Comparison of ENCODE assay signal across 12 cellular contexts in genomic region chr2:20072436-20073158, GRCh38. TPM values are rescaled to one million over a fixed set of nuclear protein-coding genes. Genes with fewer than 3 reads are reported as not detected.
DNase-seq lines count a peak whose midpoint lies in the region; ATAC-seq, FAIRE-seq and TF ChIP-seq lines count a peak whose summit lies in the region.
"Had no signal": no experiment of that assay in that cellular context is flagged by ENCODE, and none has a peak within 500 bp of the region (broad histone marks: within the 10 kb centered on the region; RNA-seq: fewer than 3 reads in every experiment).

No MANE protein-coding gene starts in this region.

- peak overlapping the region; percentile 50 to 60 (median 51); a peak in 5 of 6 replicates for H3K4me3 ChIP-seq in HepG2 (replicated peaks in 1 of 3; ENCODE audit: insufficient read depth in 1 of 3, low read depth in 2 of 3, low read length in 3 of 3)
- no peak overlapping the region for H3K4me3 ChIP-seq in right lobe of liver
- peak overlapping the region; percentile 4 for H3K4me3 ChIP-seq in fibroblast of villous mesenchyme (ENCODE audit: low read depth, low read length)
- H3K4me3 ChIP-seq in pancreas, result no peak overlapping the region
- H3K4me3 ChIP-seq in aorta (ENCODE audit: low read length in 2 of 2), result no peak overlapping the region

- in situ Hi-C loops in HepG2 (cut with HindIII; ENCODE audit: extremely low pct_ligation_motif_present, low pct_unique_long_range_greater_than_20kb), result no loop called here

- DNase-seq in HepG2 (ENCODE audit: low spot score), result no peak
- no peak for DNase-seq in right lobe of liver
- DNase-seq in fibroblast of villous mesenchyme (ENCODE audit: low read depth), result peak; percentile 72
- DNase-seq in pancreas, result no peak
- no peak for DNase-seq in aorta
- DNase-seq in T1000 (lab: John Stamatoyannopoulos, UW), result no peak
- DNase-seq in activated T-cell treated with anti-CD3 and anti-CD28 coated beads for 4 hours, result no peak
- DNase-seq in RKO (ENCODE audit: low spot score), result no peak
- DNase-seq: activated CD4-positive, alpha-beta T cell treated with anti-CD3 and anti-CD28 coated beads, Interleukin-2, amount 50 U/mL, for 4 hours; AML-193; NCI-H2227 treated with DMSO at 0.1 percent for 48 hours; stimulated activated naive CD4-positive, alpha-beta T cell had no signal

- FAIRE-seq in HepG2 (lab: Jason Lieb, UNC), result no peak
- no peak for FAIRE-seq in pancreas (lab: Jason Lieb, UNC)

- H3K4me1 ChIP-seq in HepG2 (ENCODE audit: insufficient read depth, low read length) (peaks cover 67% of the 10 kb centered on the region), right lobe of liver (no peaks in the 10 kb centered on the region), pancreas (peaks cover 13 to 35% (median 23%) of the 10 kb centered on the region in 3 donors), aorta (ENCODE audit: control insufficient read depth in 1 of 2, insufficient read depth in 2 of 2, low read length in 2 of 2) (no peaks in the 10 kb centered on the region)

- no peaks in the 10 kb centered on the region for H3K79me2 ChIP-seq in HepG2 (ENCODE audit: insufficient read depth, low read length)

- ATAC-seq in HepG2 (peak; percentile 11; the same call in 2 of the 3 replicates), right lobe of liver (no peak), pancreas (peak in 1 of 4 donors; percentile 27), aorta (ENCODE audit: low FRiP score) (peak; percentile 43)

- intact Hi-C loops in HepG2 (cut with micrococcal nuclease; ENCODE audit: unreplicated experiment), result no loop called here
- intact Hi-C loops in right lobe of liver (cut with DNase I), result no loop called here
- intact Hi-C loops in pancreas (cut with DNase I), result no loop called here
- intact Hi-C loops in aorta (cut with DNase I), result no loop called here

- H3K27me3 ChIP-seq in HepG2 (ENCODE audit: control insufficient read depth in 1 of 2, insufficient read depth in 2 of 2, low read length in 2 of 2) (no peaks in the 10 kb centered on the region; a peak in 1 of 5 replicates), right lobe of liver (no peaks in the 10 kb centered on the region), pancreas (no peaks in the 10 kb centered on the region), aorta (ENCODE audit: control insufficient read depth in 1 of 2, insufficient read depth in 2 of 2, low read length in 1 of 2) (no peaks in the 10 kb centered on the region)

- CTCF ChIA-PET in HepG2 (lab: Yijun Ruan, JAX; ENCODE audit: low intra/inter-chr PET ratio, low total read pairs), result interaction anchor here (1.3 kb wide), 1 partner anchor 21 kb away, joined by 3 read pairs; no protein-coding TSS in a partner anchor

- H3K9ac ChIP-seq in HepG2 (ENCODE audit: insufficient read depth, low read depth, low read length), result peak overlapping the region; percentile 45

- TF ChIP-seq CTCF in HepG2 (CRISPR knock-in tag; IDR thresholded peaks at IDR 0.05), result no peak
- no peak for TF ChIP-seq CTCF in right lobe of liver (IDR thresholded peaks at IDR 0.05)
- TF ChIP-seq CTCF in fibroblast of villous mesenchyme (IDR thresholded peaks at IDR 0.05; ENCODE audit: insufficient read depth, low read depth, low read length), result no peak
- TF ChIP-seq CTCF in pancreas (IDR thresholded peaks at IDR 0.05), result no peak

- H3K9me3 ChIP-seq in HepG2 (ENCODE audit: low read length) (no peaks in the 10 kb centered on the region), right lobe of liver (no peaks in the 10 kb centered on the region), pancreas (no peaks in the 10 kb centered on the region), aorta (ENCODE audit: control insufficient read depth, low read length) (peaks cover under 1% of the 10 kb centered on the region)

- peak overlapping the region; percentile 87 for H3K4me2 ChIP-seq in HepG2 (ENCODE audit: low read depth, low read length)

- TF ChIP-seq RAD21 in HepG2 (CRISPR knock-in tag; IDR thresholded peaks at IDR 0.05), result no peak

- no TSS peak for BruUV-seq in HepG2 (replicated peaks; lab: Mats Ljungman, UMichigan)

- no peaks in the 10 kb centered on the region for H4K20me1 ChIP-seq in HepG2 (ENCODE audit: insufficient read depth, low read length)

- TF ChIP-seq POLR2A in HepG2 (IDR thresholded peaks at IDR 0.05; ENCODE audit: insufficient read depth in 1 of 2, low read depth in 2 of 2, low read length in 2 of 2) (no peak), right lobe of liver (IDR thresholded peaks at IDR 0.05) (no peak)

- 59% methylated on average over 7 of the region's 7 CpGs for WGBS in HepG2 (ENCODE audit: low lambda C conversion rate)
- WGBS in right lobe of liver (ENCODE audit: insufficient coverage, low coverage, low lambda C conversion rate, missing lambda C conversion rate), result 89% methylated on average over 7 of the region's 7 CpGs
- WGBS in pancreas, 2 donors, result 69 to 70% methylated on average over 7 of the region's 7 CpGs
- WGBS in aorta, 2 donors, result 77 to 80% methylated on average over 7 of the region's 7 CpGs

- H3K36me3 ChIP-seq in HepG2 (replicated peaks in 1 of 2; ENCODE audit: control insufficient read depth in 1 of 2, insufficient read depth in 2 of 2, low read length in 2 of 2) (no peaks in the 10 kb centered on the region), right lobe of liver (no peaks in the 10 kb centered on the region), pancreas (no peaks in the 10 kb centered on the region), aorta (ENCODE audit: control insufficient read depth in 1 of 2, insufficient read depth in 2 of 2, low read length in 1 of 2) (no peaks in the 10 kb centered on the region)

- peak overlapping the region; percentile 73 for H2AFZ ChIP-seq in HepG2 (ENCODE audit: low read length)

- TF ChIP-seq EP300 in HepG2 (IDR thresholded peaks at IDR 0.05; ENCODE audit: low read depth in 2 of 2, low read length in 2 of 2), result no peak
- no peak for TF ChIP-seq EP300 in HepG2 (CRISPR knock-in tag; IDR thresholded peaks at IDR 0.05; ENCODE audit: borderline replicate concordance)

- no peak overlapping the region for H3K27ac ChIP-seq in HepG2 (ENCODE audit: extremely low read length, insufficient read depth, low read length)
- no peak overlapping the region for H3K27ac ChIP-seq in right lobe of liver
- H3K27ac ChIP-seq in pancreas, result peak overlapping the region; percentile 13 to 78 (median 59)
- H3K27ac ChIP-seq in aorta (ENCODE audit: low read depth in 1 of 2, low read length in 2 of 2), result no peak overlapping the region

- POLR2A ChIA-PET in HepG2 (lab: Yijun Ruan, JAX), result interaction anchor here (6.4 kb wide), 1 partner anchor 21 kb away, joined by 45 read pairs; the partner anchor contains the start of gene LAPTM4A

TF ChIP-seq in HepG2, 621 proteins besides CTCF, POLR2A, EP300 and RAD21 (continues in another document):
- TF ChIP-seq KLF9 (CRISPR knock-in tag; IDR thresholded peaks at IDR 0.05; ENCODE audit: low read depth) (no peak), ZKSCAN5 (CRISPR knock-in tag; IDR thresholded peaks at IDR 0.05) (no peak), ZC3H13 (CRISPR knock-in tag; IDR thresholded peaks at IDR 0.05) (no peak), RXRA (CRISPR knock-in tag; IDR thresholded peaks at IDR 0.05) (no peak), ZNF264 (CRISPR knock-in tag; IDR thresholded peaks at IDR 0.05) (0 out of 2 replicates have a peak, but pooled peaks have one; percentile 6), ZMYM3 (CRISPR knock-in tag; IDR thresholded peaks at IDR 0.05) (peak; percentile 61; the same call in 1 of the 2 replicates), ATF7-NPFF (CRISPR knock-in tag; IDR thresholded peaks at IDR 0.05; ENCODE audit: low read depth) (no peak), RELA (CRISPR knock-in tag; IDR thresholded peaks at IDR 0.05) (no peak), RFXANK (CRISPR knock-in tag; IDR thresholded peaks at IDR 0.05) (no peak), TRIM24 (CRISPR knock-in tag; IDR thresholded peaks at IDR 0.05) (no peak), PTBP1 (IDR thresholded peaks at IDR 0.05; ENCODE audit: low read depth, low read length, poor library complexity, severe bottlenecking) (no peak), GTF3A (CRISPR knock-in tag; conservative IDR thresholded peaks at IDR 0.05) (no peak), MIXL1 (CRISPR knock-in tag; IDR thresholded peaks at IDR 0.05) (0 out of 2 replicates have a peak, but pooled peaks have one; percentile 3), ZMYM2 (CRISPR knock-in tag; IDR thresholded peaks at IDR 0.05) (0 out of 2 replicates have a peak, but pooled peaks have one; percentile 28), DR1 (CRISPR knock-in tag; IDR thresholded peaks at IDR 0.05) (no peak), HHEX (CRISPR knock-in tag; IDR thresholded peaks at IDR 0.05) (no peak), ZNF101 (CRISPR knock-in tag; IDR thresholded peaks at IDR 0.05; ENCODE audit: borderline replicate concordance, low read depth) (no peak)

RNA-seq across cellular contexts. Expression of gene LAPTM4A, which starts 21.2 kb away (rescaled TPM):
- total RNA-seq in HepG2 (2016; rRNA removed; fragmentation: Illumina TruSeq; extraction: Trizol), result 82.8 and 116 TPM in 2 replicates
- total RNA-seq in HepG2 (2016; cell fraction: cytosol; rRNA removed; fragmentation: Illumina TruSeq; extraction: Trizol; ENCODE audit: low read depth), result 18.7 and 21.2 TPM in 2 replicates
- 83.7 and 119 TPM in 2 replicates for total RNA-seq in HepG2 (2016; cell fraction: insoluble cytoplasmic fraction; rRNA removed; fragmentation: Illumina TruSeq; extraction: Trizol)
- 35.7 and 39.5 TPM in 2 replicates for total RNA-seq in HepG2 (2016; cell fraction: membrane; rRNA removed; fragmentation: Illumina TruSeq; extraction: Trizol)
- total RNA-seq in HepG2 (2016; cell fraction: nucleus; rRNA removed; fragmentation: Illumina TruSeq; extraction: Trizol), result 127 and 144 TPM in 2 replicates
- polyA plus RNA-seq in HepG2 (2011; rRNA removed), result 491 and 558 TPM in 2 replicates
- polyA plus RNA-seq in HepG2 (2011; cell fraction: cytosol; rRNA removed), result 344 and 527 TPM in 2 replicates
- 114 and 137 TPM in 2 replicates for polyA plus RNA-seq in HepG2 (2011; cell fraction: nucleus; rRNA removed)
- polyA plus RNA-seq in HepG2 (2012), result 288 and 349 TPM in 2 replicates
- polyA plus RNA-seq in HepG2 (2016; cell fraction: cytosol; fragmentation: Illumina TruSeq; extraction: Trizol; ENCODE audit: low read depth), result 46.6 and 49.9 TPM in 2 replicates
- polyA plus RNA-seq in HepG2 (2016; cell fraction: insoluble cytoplasmic fraction; fragmentation: Illumina TruSeq; extraction: Trizol; ENCODE audit: low read depth), result 181 and 190 TPM in 2 replicates
- 62.5 and 62.8 TPM in 2 replicates for polyA plus RNA-seq in HepG2 (2016; cell fraction: membrane; fragmentation: Illumina TruSeq; extraction: Trizol; ENCODE audit: low read depth)
- polyA plus RNA-seq in HepG2 (2016; cell fraction: nucleus; fragmentation: Illumina TruSeq; extraction: Trizol; ENCODE audit: insufficient read depth, low read depth), result 365 and 398 TPM in 2 replicates
- 123 and 176 TPM in 2 replicates for polyA minus RNA-seq in HepG2 (2011; rRNA and poly(A)+ RNA removed; ENCODE audit: low replicate concordance)
- polyA minus RNA-seq in HepG2 (2011; cell fraction: cytosol; rRNA and poly(A)+ RNA removed), result 150 and 184 TPM in 2 replicates
- 93.0 and 135 TPM in 2 replicates for polyA minus RNA-seq in HepG2 (2011; cell fraction: nucleus; rRNA and poly(A)+ RNA removed)
- total RNA-seq in right lobe of liver, result 100 to 1,000 TPM in 4 of 6 experiments, 10 to 100 TPM in 2; 80.0 to 143 (median 126) TPM
- total RNA-seq in fibroblast of villous mesenchyme, result 101 and 146 TPM in 2 replicates
- total RNA-seq in pancreas, result 100 to 1,000 TPM in 3 of 6 donors, 10 to 100 TPM in 3; 57.8 to 162 (median 98.7) TPM
- 100 to 1,000 TPM in 1 of 2 donors, 10 to 100 TPM in 1; 60.0 to 163 TPM for polyA plus RNA-seq in pancreas
- total RNA-seq in aorta, result 100 to 1,000 TPM; 211 to 241 TPM
- polyA plus RNA-seq in aorta, result 100 to 1,000 TPM; 252 to 327 TPM

Comparison
In these comparisons a context has a peak if more than half of its experiments do, and no peak if none do; other contexts are left out.
1. ATAC-seq: peak in HepG2 (single experiment) and aorta (single experiment); none in right lobe of liver (0 of 4).
2. H3K4me3 ChIP-seq: peak in HepG2 (3 of 3) and fibroblast of villous mesenchyme (single experiment); none in right lobe of liver (0 of 3), pancreas (0 of 4) and aorta (0 of 2).
3. H3K27ac ChIP-seq: peak in pancreas (4 of 4); none in HepG2 (single experiment), right lobe of liver (0 of 3) and aorta (0 of 2).